Comparison of ENCODE assay signal across 8 cellular contexts in the genomic region with DNA sequence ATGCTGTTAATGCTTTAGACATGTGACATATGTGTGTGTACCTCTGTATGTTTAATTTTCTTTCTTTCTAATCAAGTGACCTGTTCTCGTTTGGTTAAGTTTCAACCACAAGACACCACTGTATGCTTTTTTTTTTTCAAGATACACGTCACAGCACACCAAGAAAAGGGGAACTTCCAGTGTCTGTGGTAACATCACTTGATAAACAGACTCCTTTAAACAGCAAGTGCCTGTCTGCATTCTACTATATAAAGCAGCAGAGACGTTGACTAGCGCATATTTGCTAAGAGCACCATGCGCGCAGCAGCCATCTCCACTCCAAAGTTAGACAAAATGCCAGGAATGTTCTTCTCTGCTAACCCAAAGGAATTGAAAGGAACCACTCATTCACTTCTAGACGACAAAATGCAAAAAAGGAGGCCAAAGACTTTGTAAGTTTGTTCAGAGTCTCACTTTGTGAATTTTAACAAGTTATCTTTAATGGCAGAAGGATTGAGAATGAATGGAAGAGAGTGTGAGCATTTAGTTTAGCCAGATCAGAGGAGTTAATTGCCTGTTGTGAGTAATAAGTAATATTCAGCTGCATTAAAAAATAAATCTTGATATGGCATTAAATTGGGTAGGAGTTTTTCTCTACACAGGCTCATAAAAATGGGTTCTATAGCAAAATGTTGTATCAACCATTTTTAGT. TPM values are rescaled to one million over a fixed set of nuclear protein-coding genes. Genes with fewer than 3 reads are reported as not detected.
DNase-seq lines count a peak whose midpoint lies in the region; ATAC-seq and TF ChIP-seq lines count a peak whose summit lies in the region.

A gene with protein sequence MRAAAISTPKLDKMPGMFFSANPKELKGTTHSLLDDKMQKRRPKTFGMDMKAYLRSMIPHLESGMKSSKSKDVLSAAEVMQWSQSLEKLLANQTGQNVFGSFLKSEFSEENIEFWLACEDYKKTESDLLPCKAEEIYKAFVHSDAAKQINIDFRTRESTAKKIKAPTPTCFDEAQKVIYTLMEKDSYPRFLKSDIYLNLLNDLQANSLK (plus strand): TSS at position 275 of the 691 bp plus-strand sequence. CDS start 20 bp downstream, at position 295.

- peaks cover 46 to 89% (median 74%) of the 10 kb centered on the region in 4 donors for H3K4me1 Mint-ChIP-seq in CD4-positive, CD25-positive, alpha-beta regulatory T cell
- peaks cover 67% of the 10 kb centered on the region for H3K4me1 Mint-ChIP-seq in activated CD8-positive, alpha-beta T cell treated with anti-CD3 and anti-CD28 coated beads for 36 hours (ENCODE audit: low read depth)

- 58 to 75% (median 70%) methylated on average over 7 of the region's 7 CpGs for WGBS in heart left ventricle, 4 donors

- peak within 1 kb of the TSS; percentile 97 for H3K4me3 ChIP-seq in CD4-positive, CD25-positive, alpha-beta regulatory T cell (ENCODE audit: low read depth, low read length)
- H3K4me3 ChIP-seq in heart left ventricle = peak within 1 kb of the TSS in 2 of 12 donors; percentile 17 to 45

- peak within 1 kb of the TSS; percentile 95 for H3K27ac ChIP-seq in CD4-positive, CD25-positive, alpha-beta regulatory T cell (ENCODE audit: insufficient read depth, low read length, poor library complexity, severe bottlenecking)
- H3K27ac ChIP-seq in heart left ventricle = peak within 1 kb of the TSS in 2 of 12 donors; percentile 47 to 71

- H3K4me3 Mint-ChIP-seq in CD4-positive, CD25-positive, alpha-beta regulatory T cell = peak within 1 kb of the TSS; percentile 90 to 97 (median 91)
- H3K4me3 Mint-ChIP-seq in activated CD8-positive, alpha-beta T cell treated with anti-CD3 and anti-CD28 coated beads for 36 hours = peak within 1 kb of the TSS; percentile 73

- H3K27ac Mint-ChIP-seq in CD4-positive, CD25-positive, alpha-beta regulatory T cell = peak within 1 kb of the TSS; percentile 96 to 98 (median 98)
- peak within 1 kb of the TSS; percentile 85 for H3K27ac Mint-ChIP-seq in activated CD8-positive, alpha-beta T cell treated with anti-CD3 and anti-CD28 coated beads for 36 hours

- no peaks in the 10 kb centered on the region for H3K27me3 ChIP-seq in CD4-positive, CD25-positive, alpha-beta regulatory T cell (ENCODE audit: control insufficient read depth, insufficient read depth, low read length)
- H3K27me3 ChIP-seq in heart left ventricle = no peaks in the 10 kb centered on the region

- peaks cover 31% of the 10 kb centered on the region for H3K36me3 ChIP-seq in CD4-positive, CD25-positive, alpha-beta regulatory T cell (ENCODE audit: control insufficient read depth, insufficient read depth, low read length)
- H3K36me3 ChIP-seq in heart left ventricle = no peaks in the 10 kb centered on the region

- peaks cover 77% of the 10 kb centered on the region for H3K4me1 ChIP-seq in CD4-positive, CD25-positive, alpha-beta regulatory T cell (ENCODE audit: control insufficient read depth, insufficient read depth, low read length, poor library complexity, severe bottlenecking)
- H3K4me1 ChIP-seq in heart left ventricle = peaks cover 0 to 20% (median 0%) of the 10 kb centered on the region in 12 donors

- intact Hi-C loops in activated CD8-positive, alpha-beta T cell treated with anti-CD3 and anti-CD28 coated beads for 36 hours (cut with micrococcal nuclease) = loop anchor here (2.0 to 5.0 kb wide), 2 partner anchors 33 to 69 kb away; no protein-coding TSS in a partner anchor
- intact Hi-C loops in heart left ventricle (cut with DNase I) = no loop called here

- H3K36me3 Mint-ChIP-seq in CD4-positive, CD25-positive, alpha-beta regulatory T cell = peaks cover 20% of the 10 kb centered on the region
- peaks cover 13% of the 10 kb centered on the region for H3K36me3 Mint-ChIP-seq in activated CD8-positive, alpha-beta T cell treated with anti-CD3 and anti-CD28 coated beads for 36 hours (ENCODE audit: low read depth)

- peaks cover 9% of the 10 kb centered on the region for H3K27me3 Mint-ChIP-seq in CD4-positive, CD25-positive, alpha-beta regulatory T cell
- no peaks in the 10 kb centered on the region for H3K27me3 Mint-ChIP-seq in activated CD8-positive, alpha-beta T cell treated with anti-CD3 and anti-CD28 coated beads for 36 hours

- TF ChIP-seq POLR2A in heart left ventricle (IDR thresholded peaks at IDR 0.05) = no peak

- H3K9me3 ChIP-seq in CD4-positive, CD25-positive, alpha-beta regulatory T cell (ENCODE audit: control insufficient read depth in 2 of 2, low read length in 2 of 2) = no peaks in the 10 kb centered on the region
- H3K9me3 ChIP-seq in heart left ventricle = peaks cover 0 to 7% (median 0%) of the 10 kb centered on the region in 12 donors

- peak; percentile 67 to 94 (median 90) for DNase-seq in CD4-positive, CD25-positive, alpha-beta regulatory T cell
- DNase-seq in GM20000 (ENCODE audit: low spot score) = peak; percentile 57
- peak; percentile 51 for DNase-seq in activated CD8-positive, alpha-beta T cell treated with anti-CD3 and anti-CD28 coated beads for 36 hours
- DNase-seq in heart left ventricle = peak in 2 of 5 donors; percentile 21 to 57
- DNase-seq in stimulated activated CD4-positive, alpha-beta T cell treated with anti-CD3 and anti-CD28 coated beads, Interleukin-4, amount 100 ng/mL, for 4 hours = peak; percentile 32 to 62
- no peak for DNase-seq in RPMI8226
- no peak for DNase-seq in COLO668 (lab: John Stamatoyannopoulos, UW; ENCODE audit: unreplicated experiment)

- peaks cover 0 to 9% (median 2%) of the 10 kb centered on the region in 7 donors for H3K9me3 Mint-ChIP-seq in CD4-positive, CD25-positive, alpha-beta regulatory T cell
- peaks cover 1% of the 10 kb centered on the region for H3K9me3 Mint-ChIP-seq in activated CD8-positive, alpha-beta T cell treated with anti-CD3 and anti-CD28 coated beads for 36 hours

- peak; percentile 85 to 88 for ATAC-seq in CD4-positive, CD25-positive, alpha-beta regulatory T cell (ENCODE audit: low read depth in 2 of 2)
- peak; percentile 77 for ATAC-seq in HG03575 (IDR thresholded peaks at IDR 0.05; ENCODE audit: extremely low read depth, insufficient number of reproducible peaks, low FRiP score, unreplicated experiment)
- ATAC-seq in activated CD8-positive, alpha-beta T cell treated with anti-CD3 and anti-CD28 coated beads for 36 hours = peak; percentile 88
- ATAC-seq in heart left ventricle = peak; percentile 42 to 69 (median 55)

- POLR2A ChIA-PET in activated CD8-positive, alpha-beta T cell treated with anti-CD3 and anti-CD28 coated beads for 36 hours (lab: Charles Lee) = interaction anchor here (1.1 kb wide), 1 partner anchor 34 kb away, joined by 3 read pairs; no protein-coding TSS in a partner anchor

- CTCF ChIA-PET in activated CD8-positive, alpha-beta T cell treated with anti-CD3 and anti-CD28 coated beads for 36 hours (lab: Charles Lee) = no interaction called here

- no peak for TF ChIP-seq CTCF in GM20000 (IDR thresholded peaks at IDR 0.05; ENCODE audit: extremely low read depth, missing control alignments)
- no peak for TF ChIP-seq CTCF in activated CD8-positive, alpha-beta T cell treated with anti-CD3 and anti-CD28 coated beads for 36 hours (IDR thresholded peaks at IDR 0.05)
- no peak for TF ChIP-seq CTCF in heart left ventricle (IDR thresholded peaks at IDR 0.05)

RNA-seq across cellular contexts. Expression of the gene that starts here (rescaled TPM):
- total RNA-seq in CD4-positive, CD25-positive, alpha-beta regulatory T cell = 2,600 TPM
- polyA plus RNA-seq in CD4-positive, CD25-positive, alpha-beta regulatory T cell = 100 to 1,000 TPM; 118 to 294 (median 158) TPM
- 10 to 100 TPM; 27.5 to 29.4 TPM for total RNA-seq in activated CD8-positive, alpha-beta T cell treated with anti-CD3 and anti-CD28 coated beads for 36 hours
- 10 to 100 TPM in 1 of 9 donors, 1 to 10 TPM in 3, under 1 TPM in 4, not detected in 1; 0.28 to 20.4 (median 0.98) TPM for total RNA-seq in heart left ventricle
- 1 to 10 TPM in 1 of 2 donors, under 1 TPM in 1; 0.91 to 6.3 TPM for polyA plus RNA-seq in heart left ventricle

Comparison
In these comparisons a context has a peak if more than half of its experiments do, and no peak if none do; other contexts are left out.
1. RNA of the gene that starts here (total RNA-seq): 2,600 TPM in CD4-positive, CD25-positive, alpha-beta regulatory T cell (single experiment); 27.5 to 29.4 TPM in activated CD8-positive, alpha-beta T cell treated with anti-CD3 and anti-CD28 coated beads for 36 hours and 0.28 to 20.4 TPM in heart left ventricle; every median in the first group is over 10 times any median in the second.
2. RNA of the gene that starts here (polyA plus RNA-seq): 118 to 294 TPM in CD4-positive, CD25-positive, alpha-beta regulatory T cell; 0.91 to 6.3 TPM in heart left ventricle; every median in the first group is over 10 times any median in the second.
3. DNase-seq: peak in CD4-positive, CD25-positive, alpha-beta regulatory T cell (3 of 3), GM20000 (single experiment), activated CD8-positive, alpha-beta T cell treated with anti-CD3 and anti-CD28 coated beads for 36 hours (single experiment) and stimulated activated CD4-positive, alpha-beta T cell treated with anti-CD3 and anti-CD28 coated beads, Interleukin-4, amount 100 ng/mL, for 4 hours (2 of 2); none in RPMI8226 (single experiment) and COLO668 (single experiment).
4. Peak in every context shown above with its lines, with median percentiles within 50 percentile points of each other: ATAC-seq.